In genomic region chr19:19525611-19526380, GRCh38 we compare ENCODE assay signal across 25 cellular contexts. TPM values are rescaled to one million over a fixed set of nuclear protein-coding genes. Genes with fewer than 3 reads are reported as not detected.
DNase-seq lines count a peak whose midpoint lies in the region; ATAC-seq and TF ChIP-seq lines count a peak whose summit lies in the region.
"Had no signal": no experiment of that assay in that cellular context is flagged by ENCODE, and none has a peak within 500 bp of the region (broad histone marks: within the 10 kb centered on the region; RNA-seq: fewer than 3 reads in every experiment).

No MANE protein-coding gene starts in this region.

- peaks cover 20% of the 10 kb centered on the region; the same call in 1 of the 2 replicates for H4K20me1 ChIP-seq in Karpas-422 (ENCODE audit: insufficient read depth, low read depth, low read length)

- peaks cover 70% of the 10 kb centered on the region for H3K36me3 Mint-ChIP-seq in activated T-cell treated with anti-CD3 and anti-CD28 coated beads, Interleukin-2, amount 50 U/mL, for 24 hours (ENCODE audit: low read depth)

- H3K4me2 ChIP-seq in Karpas-422 (ENCODE audit: low read depth, low read length, poor library complexity, severe bottlenecking): peak overlapping the region; percentile 80

- H3K27me3 Mint-ChIP-seq in activated T-cell treated with anti-CD3 and anti-CD28 coated beads, Interleukin-2, amount 50 U/mL, for 24 hours: no peaks in the 10 kb centered on the region

- no peaks in the 10 kb centered on the region for H3K9me3 Mint-ChIP-seq in activated T-cell treated with anti-CD3 and anti-CD28 coated beads, Interleukin-2, amount 50 U/mL, for 24 hours

- H3K27me3 ChIP-seq in Karpas-422 (ENCODE audit: low read length): no peaks in the 10 kb centered on the region
- no peaks in the 10 kb centered on the region for H3K27me3 ChIP-seq in dorsolateral prefrontal cortex
- no peaks in the 10 kb centered on the region for H3K27me3 ChIP-seq in thyroid gland
- H3K27me3 ChIP-seq: BE2C, tibial artery had no signal

- H3K4me1 Mint-ChIP-seq in activated T-cell treated with anti-CD3 and anti-CD28 coated beads, Interleukin-2, amount 50 U/mL, for 24 hours (ENCODE audit: low read depth): peaks cover 23% of the 10 kb centered on the region

- H3K4me3 ChIP-seq in Karpas-422 (ENCODE audit: low read length): peak overlapping the region; percentile 46; the same call in 1 of the 2 replicates
- no peak overlapping the region for H3K4me3 ChIP-seq in dorsolateral prefrontal cortex
- H3K4me3 ChIP-seq in thyroid gland (replicated peaks in 1 of 3): no peak overlapping the region
- no peak overlapping the region for H3K4me3 ChIP-seq in mucosa of descending colon
- H3K4me3 ChIP-seq: lung, tibial artery had no signal

- H3K27ac ChIP-seq in Karpas-422 (ENCODE audit: low read length): peak overlapping the region; percentile 87
- H3K27ac ChIP-seq in dorsolateral prefrontal cortex: peak overlapping the region in 41 of 59 donors; percentile 8 to 80 (median 50)
- H3K27ac ChIP-seq in thyroid gland: peak overlapping the region; percentile 63 to 83 (median 75)
- H3K27ac ChIP-seq: tibial artery had no signal

- peaks cover 5% of the 10 kb centered on the region; the same call in 1 of the 2 replicates for H3K36me3 ChIP-seq in Karpas-422 (ENCODE audit: insufficient read depth, low read length)
- H3K36me3 ChIP-seq in thyroid gland: peaks cover 7% of the 10 kb centered on the region in 2 donors
- no peaks in the 10 kb centered on the region for H3K36me3 ChIP-seq in mucosa of descending colon (ENCODE audit: low read depth)

- H3K9ac ChIP-seq in Karpas-422 (ENCODE audit: low read length): peak overlapping the region; percentile 47

- H3K4me1 ChIP-seq in Karpas-422 (ENCODE audit: low read length): peaks cover 48% of the 10 kb centered on the region
- H3K4me1 ChIP-seq in thyroid gland: peaks cover 20 to 23% of the 10 kb centered on the region in 2 donors
- no peaks in the 10 kb centered on the region for H3K4me1 ChIP-seq in mucosa of descending colon (ENCODE audit: low read depth)
- H3K4me1 ChIP-seq: Caco-2 had no signal

- peak overlapping the region; percentile 59 for H3K27ac Mint-ChIP-seq in activated T-cell treated with anti-CD3 and anti-CD28 coated beads, Interleukin-2, amount 50 U/mL, for 24 hours

- H3K79me2 ChIP-seq in Karpas-422 (ENCODE audit: low read length): peaks cover 56% of the 10 kb centered on the region

- no peak for TF ChIP-seq POLR2A in thyroid gland (IDR thresholded peaks at IDR 0.05)

- ATAC-seq in mucosa of descending colon (no peak), HG03159 (IDR thresholded peaks at IDR 0.05; ENCODE audit: unreplicated experiment) (no peak), HG03442 (IDR thresholded peaks at IDR 0.05; ENCODE audit: unreplicated experiment) (no peak)
- ATAC-seq: HCT116 had no signal

- intact Hi-C loops in dorsolateral prefrontal cortex (cut with DNase I): no loop called here
- intact Hi-C loops in thyroid gland (cut with DNase I): no loop called here
- intact Hi-C loops in mucosa of descending colon (cut with DNase I, micrococcal nuclease): no loop called here

- H2AFZ ChIP-seq in Karpas-422 (ENCODE audit: low read length): no peak overlapping the region

- no peak for TF ChIP-seq CTCF in dorsolateral prefrontal cortex (IDR thresholded peaks at IDR 0.05 in 54 of 56, conservative IDR thresholded peaks at IDR 0.05 in 2 of 56; ENCODE audit: low read depth in 1 of 56, partially characterized antibody in 56 of 56)
- no peak for TF ChIP-seq CTCF in thyroid gland (IDR thresholded peaks at IDR 0.05)
- TF ChIP-seq CTCF in mucosa of descending colon (IDR thresholded peaks at IDR 0.05): no peak

- H3K9me2 ChIP-seq in Karpas-422 (replicated peaks; ENCODE audit: insufficient read depth, low read length): no peaks in the 10 kb centered on the region

- no peak overlapping the region for H3K4me3 Mint-ChIP-seq in activated T-cell treated with anti-CD3 and anti-CD28 coated beads, Interleukin-2, amount 50 U/mL, for 24 hours

- H3K9me3 ChIP-seq in Karpas-422 (ENCODE audit: low read length) (no peaks in the 10 kb centered on the region), thyroid gland (no peaks in the 10 kb centered on the region), mucosa of descending colon (no peaks in the 10 kb centered on the region)
- H3K9me3 ChIP-seq: BE2C, Caco-2, tibial artery had no signal

- 56 to 62% methylated on average over 8 to 10 of the region's 23 CpGs for WGBS in thyroid gland, 2 donors

- DNase-seq in activated T-cell treated with anti-CD3 and anti-CD28 coated beads, Interleukin-2, amount 50 U/mL, for 24 hours: no peak
- DNase-seq in activated T-cell treated with anti-CD3 and anti-CD28 coated beads for 4 hours: no peak
- peak; percentile 61 for DNase-seq in Karpas-422
- no peak for DNase-seq in dorsolateral prefrontal cortex
- peak; percentile 63 to 64 for DNase-seq in thyroid gland
- no peak for DNase-seq in mucosa of descending colon
- DNase-seq: activated CD4-positive, alpha-beta T cell treated with anti-CD3 and anti-CD28 coated beads, Interleukin-2, amount 50 U/mL, for 48 hours; activated CD8-positive, alpha-beta memory T cell treated with anti-CD3 and anti-CD28 coated beads, Interleukin-2, amount 50 U/mL, for 48 hours; activated effector memory CD4-positive, alpha-beta T cell treated with Interleukin-2 at 50 U/mL for 16 hours; BE2C; Caco-2; DMS79 treated with DMSO at 0.1 percent for 48 hours; NCI-H1105; NCI-H2081; NK-92 treated with Interleukin-12 subunit alpha and Interleukin-12 subunit beta, amount 100 ng/mL, for 24 hours; stimulated activated CD4-positive, alpha-beta T cell treated with anti-CD3 and anti-CD28 coated beads, Interleukin-4, amount 100 ng/mL, for 1 hour; stimulated activated naive CD4-positive, alpha-beta T cell treated with Interleukin-2 at 50 U/mL for 16 hours; tibial artery had no signal

RNA-seq across cellular contexts. Expression of gene YJEFN3, which starts 2.9 kb away (rescaled TPM):
- total RNA-seq in Karpas-422 (2014; rRNA removed; shearing (Covaris generic); ENCODE audit: low replicate concordance): 7.9 and 11.4 TPM in 2 replicates
- total RNA-seq in dorsolateral prefrontal cortex (100 to 1,000 TPM in 2 of 120 experiments, 10 to 100 TPM in 118; 23.4 to 122 (median 60.0) TPM), thyroid gland (1 to 10 TPM in 3 of 4 donors, not detected in 1; 1.9 to 7.2 (median 2.6) TPM), mucosa of descending colon (10 to 100 TPM in 2 of 3 donors, 1 to 10 TPM in 1; 6.0 to 12.6 (median 10.6) TPM)

RNA-seq across cellular contexts. Expression of gene NDUFA13, which starts 9.8 kb away (rescaled TPM):
- total RNA-seq in Karpas-422 (2014; rRNA removed; shearing (Covaris generic); ENCODE audit: low replicate concordance): 255 and 557 TPM in 2 replicates
- total RNA-seq in dorsolateral prefrontal cortex (100 to 1,000 TPM; 270 to 471 (median 352) TPM), thyroid gland (100 to 1,000 TPM in 1 of 4 donors, 10 to 100 TPM in 3; 32.8 to 265 (median 63.6) TPM), mucosa of descending colon (100 to 1,000 TPM; 347 to 437 (median 348) TPM)

RNA-seq across cellular contexts. Expression of gene TSSK6, which starts 10.4 kb away (rescaled TPM):
- 5.0 and 10.8 TPM in 2 replicates for total RNA-seq in Karpas-422 (2014; rRNA removed; shearing (Covaris generic); ENCODE audit: low replicate concordance)
- total RNA-seq in dorsolateral prefrontal cortex (1 to 10 TPM in 103 of 120 experiments, under 1 TPM in 17; 0.44 to 4.5 (median 1.8) TPM), thyroid gland (1 to 10 TPM; 1.8 to 7.7 (median 3.8) TPM), mucosa of descending colon (1 to 10 TPM; 1.8 to 2.5 (median 2.3) TPM)

RNA-seq across cellular contexts. Expression of gene CILP2, which starts 12.3 kb away (rescaled TPM):
- total RNA-seq in Karpas-422 (2014; rRNA removed; shearing (Covaris generic); ENCODE audit: low replicate concordance): 0.15 and 0.87 TPM in 2 replicates
- 1 to 10 TPM in 27 of 120 experiments, under 1 TPM in 92, not detected in 1; 0.13 to 2.3 (median 0.68) TPM for total RNA-seq in dorsolateral prefrontal cortex
- total RNA-seq in thyroid gland: 1 to 10 TPM in 3 of 4 donors, under 1 TPM in 1; 0.63 to 4.2 (median 2.4) TPM
- under 1 TPM in 1 of 3 donors, not detected in 2; 0.09 TPM for total RNA-seq in mucosa of descending colon
- total RNA-seq: glomerular endothelial cell, HT1080, kidney epithelial cell had no signal

Comparison
In these comparisons a context has a peak if more than half of its experiments do, and no peak if none do; other contexts are left out.
1. DNase-seq: peak in Karpas-422 (single experiment) and thyroid gland (2 of 2); none in activated T-cell treated with anti-CD3 and anti-CD28 coated beads, Interleukin-2, amount 50 U/mL, for 24 hours (single experiment), activated T-cell treated with anti-CD3 and anti-CD28 coated beads for 4 hours (single experiment), dorsolateral prefrontal cortex (0 of 10) and mucosa of descending colon (0 of 3).
2. Peak in every context shown above with its lines, with median percentiles within 50 percentile points of each other: H3K27ac ChIP-seq.